Comparison of ENCODE assay signal across 1 cellular context in genomic region chr6:37818536-37819176, GRCh38.
TF ChIP-seq lines count a peak whose summit lies in the region.

No MANE protein-coding gene starts in this region.

TF ChIP-seq in K562, 482 proteins besides CTCF, POLR2A, EP300 and RAD21 (continued from another document and continues in another):
- TF ChIP-seq TCFL5 (CRISPR knock-in tag; conservative IDR thresholded peaks at IDR 0.05) (0 out of 2 replicates have a peak, but pooled peaks have one; percentile 26), ZNF3 (CRISPR knock-in tag; IDR thresholded peaks at IDR 0.05) (no peak), ZNF121 (CRISPR knock-in tag; conservative IDR thresholded peaks at IDR 0.05) (no peak), POLR3G (IDR thresholded peaks at IDR 0.05; ENCODE audit: extremely low read depth, insufficient read length, insufficient replicate concordance) (no peak), KLF13 (tag; IDR thresholded peaks at IDR 0.05; ENCODE audit: borderline replicate concordance, low read depth) (peak; percentile 37; the same call in 1 of the 2 replicates), KHSRP (IDR thresholded peaks at IDR 0.05) (no peak), JUNB (CRISPR knock-in tag; conservative IDR thresholded peaks at IDR 0.05) (no peak), SOX6 (IDR thresholded peaks at IDR 0.05) (peak; percentile 51; the same call in 1 of the 2 replicates), ERF (CRISPR knock-in tag; IDR thresholded peaks at IDR 0.05) (peak; percentile 77; the same call in 1 of the 2 replicates), CTCFL (IDR thresholded peaks at IDR 0.05; ENCODE audit: borderline replicate concordance, insufficient read depth, low read depth, low read length, poor library complexity, severe bottlenecking) (no peak), ZNF324 (CRISPR knock-in tag; IDR thresholded peaks at IDR 0.05) (peak; percentile 30; the same call in 1 of the 2 replicates), BCL6 (CRISPR knock-in tag; IDR thresholded peaks at IDR 0.05) (no peak), ZNF143 (CRISPR knock-in tag; IDR thresholded peaks at IDR 0.05) (no peak), ATF2 (CRISPR knock-in tag; IDR thresholded peaks at IDR 0.05) (no peak), MTA2 (IDR thresholded peaks at IDR 0.05; ENCODE audit: low read depth) (no peak), ZNF444 (CRISPR knock-in tag; IDR thresholded peaks at IDR 0.05) (no peak), COPS2 (conservative IDR thresholded peaks at IDR 0.05) (no peak), HINFP (tag; conservative IDR thresholded peaks at IDR 0.05; ENCODE audit: low read depth) (no peak), HDAC2 (IDR thresholded peaks at IDR 0.05) (peak; percentile 76; the same call in 1 of the 2 replicates), CBFA2T3 (IDR thresholded peaks at IDR 0.05) (no peak), PTBP1 (IDR thresholded peaks at IDR 0.05; ENCODE audit: low read depth, low read length) (no peak), RBM34 (IDR thresholded peaks at IDR 0.05; ENCODE audit: borderline replicate concordance, insufficient read depth, low read length) (no peak), POLR2G (IDR thresholded peaks at IDR 0.05; ENCODE audit: low read depth, low read length) (peak; percentile 90), HDAC1 (IDR thresholded peaks at IDR 0.05) (peak in 1 of 2 experiments; percentile 57; a peak in 2 of 4 replicates), GABPA (tag; conservative IDR thresholded peaks at IDR 0.05; ENCODE audit: low read depth) (peak; percentile 69), FOXO4 (CRISPR knock-in tag; IDR thresholded peaks at IDR 0.05) (no peak), MEIS2 (IDR thresholded peaks at IDR 0.05; ENCODE audit: partially characterized antibody) (peak; percentile 89), TGIF2 (CRISPR knock-in tag; IDR thresholded peaks at IDR 0.05) (no peak), MIER1 (IDR thresholded peaks at IDR 0.05; ENCODE audit: low read depth) (no peak; the same call in 1 of the 2 replicates), L3MBTL2 (IDR thresholded peaks at IDR 0.05) (no peak), E2F1 (CRISPR knock-in tag; IDR thresholded peaks at IDR 0.05) (no peak), HLTF (IDR thresholded peaks at IDR 0.05) (no peak), ZNF217 (CRISPR knock-in tag; IDR thresholded peaks at IDR 0.05) (no peak), E2F3 (CRISPR knock-in tag; IDR thresholded peaks at IDR 0.05) (peak; percentile 37; the same call in 1 of the 2 replicates), NFIC (IDR thresholded peaks at IDR 0.05) (peak; percentile 57; the same call in 1 of the 2 replicates), MAFK (IDR thresholded peaks at IDR 0.05; ENCODE audit: low read length) (no peak), ATF6 (CRISPR knock-in tag; IDR thresholded peaks at IDR 0.05) (no peak), ZNF589 (CRISPR knock-in tag; IDR thresholded peaks at IDR 0.05; ENCODE audit: low read depth) (no peak), MECOM (CRISPR knock-in tag; IDR thresholded peaks at IDR 0.05) (no peak), HNRNPLL (IDR thresholded peaks at IDR 0.05; ENCODE audit: low read depth, low read length, poor library complexity, severe bottlenecking) (peak; percentile 84), BRD9 (IDR thresholded peaks at IDR 0.05; ENCODE audit: low read depth, partially characterized antibody) (peak; percentile 60), MEF2A (IDR thresholded peaks at IDR 0.05; ENCODE audit: control insufficient read depth, low read depth, low read length) (no peak), SMARCE1 (IDR thresholded peaks at IDR 0.05) (peak; percentile 78), DNMT1 (IDR thresholded peaks at IDR 0.05) (no peak), HIVEP1 (CRISPR knock-in tag; IDR thresholded peaks at IDR 0.05) (no peak), ZBTB1 (CRISPR knock-in tag; IDR thresholded peaks at IDR 0.05; ENCODE audit: borderline replicate concordance, low read depth) (no peak), TAF7 (tag; IDR thresholded peaks at IDR 0.05) (peak; percentile 84), HOMEZ (CRISPR knock-in tag; IDR thresholded peaks at IDR 0.05) (no peak), EZH2 (IDR thresholded peaks at IDR 0.05; ENCODE audit: borderline replicate concordance, low read depth, low read length) (no peak), ZNF75A (CRISPR knock-in tag; IDR thresholded peaks at IDR 0.05) (0 out of 2 replicates have a peak, but pooled peaks have one; percentile 16), MBD2 (IDR thresholded peaks at IDR 0.05; ENCODE audit: borderline replicate concordance, low read depth) (no peak)
- TF ChIP-seq, protein P1, sequence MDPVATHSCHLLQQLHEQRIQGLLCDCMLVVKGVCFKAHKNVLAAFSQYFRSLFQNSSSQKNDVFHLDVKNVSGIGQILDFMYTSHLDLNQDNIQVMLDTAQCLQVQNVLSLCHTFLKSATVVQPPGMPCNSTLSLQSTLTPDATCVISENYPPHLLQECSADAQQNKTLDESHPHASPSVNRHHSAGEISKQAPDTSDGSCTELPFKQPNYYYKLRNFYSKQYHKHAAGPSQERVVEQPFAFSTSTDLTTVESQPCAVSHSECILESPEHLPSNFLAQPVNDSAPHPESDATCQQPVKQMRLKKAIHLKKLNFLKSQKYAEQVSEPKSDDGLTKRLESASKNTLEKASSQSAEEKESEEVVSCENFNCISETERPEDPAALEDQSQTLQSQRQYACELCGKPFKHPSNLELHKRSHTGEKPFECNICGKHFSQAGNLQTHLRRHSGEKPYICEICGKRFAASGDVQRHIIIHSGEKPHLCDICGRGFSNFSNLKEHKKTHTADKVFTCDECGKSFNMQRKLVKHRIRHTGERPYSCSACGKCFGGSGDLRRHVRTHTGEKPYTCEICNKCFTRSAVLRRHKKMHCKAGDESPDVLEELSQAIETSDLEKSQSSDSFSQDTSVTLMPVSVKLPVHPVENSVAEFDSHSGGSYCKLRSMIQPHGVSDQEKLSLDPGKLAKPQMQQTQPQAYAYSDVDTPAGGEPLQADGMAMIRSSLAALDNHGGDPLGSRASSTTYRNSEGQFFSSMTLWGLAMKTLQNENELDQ (CRISPR knock-in tag; IDR thresholded peaks at IDR 0.05; ENCODE audit: borderline replicate concordance): no peak
- TF ChIP-seq, protein P2, sequence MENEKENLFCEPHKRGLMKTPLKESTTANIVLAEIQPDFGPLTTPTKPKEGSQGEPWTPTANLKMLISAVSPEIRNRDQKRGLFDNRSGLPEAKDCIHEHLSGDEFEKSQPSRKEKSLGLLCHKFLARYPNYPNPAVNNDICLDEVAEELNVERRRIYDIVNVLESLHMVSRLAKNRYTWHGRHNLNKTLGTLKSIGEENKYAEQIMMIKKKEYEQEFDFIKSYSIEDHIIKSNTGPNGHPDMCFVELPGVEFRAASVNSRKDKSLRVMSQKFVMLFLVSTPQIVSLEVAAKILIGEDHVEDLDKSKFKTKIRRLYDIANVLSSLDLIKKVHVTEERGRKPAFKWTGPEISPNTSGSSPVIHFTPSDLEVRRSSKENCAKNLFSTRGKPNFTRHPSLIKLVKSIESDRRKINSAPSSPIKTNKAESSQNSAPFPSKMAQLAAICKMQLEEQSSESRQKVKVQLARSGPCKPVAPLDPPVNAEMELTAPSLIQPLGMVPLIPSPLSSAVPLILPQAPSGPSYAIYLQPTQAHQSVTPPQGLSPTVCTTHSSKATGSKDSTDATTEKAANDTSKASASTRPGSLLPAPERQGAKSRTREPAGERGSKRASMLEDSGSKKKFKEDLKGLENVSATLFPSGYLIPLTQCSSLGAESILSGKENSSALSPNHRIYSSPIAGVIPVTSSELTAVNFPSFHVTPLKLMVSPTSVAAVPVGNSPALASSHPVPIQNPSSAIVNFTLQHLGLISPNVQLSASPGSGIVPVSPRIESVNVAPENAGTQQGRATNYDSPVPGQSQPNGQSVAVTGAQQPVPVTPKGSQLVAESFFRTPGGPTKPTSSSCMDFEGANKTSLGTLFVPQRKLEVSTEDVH (IDR thresholded peaks at IDR 0.05; ENCODE audit: low read depth, partially characterized antibody): peak; percentile 79
- TF ChIP-seq, protein P3, sequence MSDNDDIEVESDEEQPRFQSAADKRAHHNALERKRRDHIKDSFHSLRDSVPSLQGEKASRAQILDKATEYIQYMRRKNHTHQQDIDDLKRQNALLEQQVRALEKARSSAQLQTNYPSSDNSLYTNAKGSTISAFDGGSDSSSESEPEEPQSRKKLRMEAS (CRISPR knock-in tag; IDR thresholded peaks at IDR 0.05): no peak
- TF ChIP-seq, protein P4, sequence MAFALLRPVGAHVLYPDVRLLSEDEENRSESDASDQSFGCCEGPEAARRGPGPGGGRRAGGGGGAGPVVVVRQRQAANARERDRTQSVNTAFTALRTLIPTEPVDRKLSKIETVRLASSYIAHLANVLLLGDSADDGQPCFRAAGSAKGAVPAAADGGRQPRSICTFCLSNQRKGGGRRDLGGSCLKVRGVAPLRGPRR (CRISPR knock-in tag; IDR thresholded peaks at IDR 0.05): 0 out of 2 replicates have a peak, but pooled peaks have one; percentile 23
